In the genomic region with DNA sequence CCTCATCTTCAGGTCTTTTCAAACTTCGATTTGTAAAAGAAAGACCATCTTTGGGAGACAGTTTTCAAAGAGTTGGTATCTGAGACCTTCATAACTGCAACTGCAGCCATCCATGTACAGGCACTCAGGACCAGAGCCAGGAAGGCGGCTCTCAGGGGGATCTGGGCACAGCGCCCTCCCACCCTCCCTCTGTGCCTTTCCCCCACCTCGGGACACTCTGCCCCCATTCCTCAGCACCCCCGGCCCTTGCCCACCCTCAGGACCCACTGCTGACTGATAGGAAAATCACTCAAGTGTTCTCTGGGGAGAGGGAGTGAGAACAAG, we compare ENCODE assay signal across 16 cellular contexts.
A peak's percentile ranks its signal among the peaks of the same experiment; 100 is the strongest.
DNase-seq lines count a peak whose midpoint lies in the region; ATAC-seq and TF ChIP-seq lines count a peak whose summit lies in the region.
"Had no signal": no experiment of that assay in that cellular context is flagged by ENCODE, and none has a peak within 500 bp of the region (broad histone marks: within the 10 kb centered on the region; RNA-seq: fewer than 3 reads in every experiment).

No MANE protein-coding gene starts in this region.

- no peaks in the 10 kb centered on the region for H4K20me1 ChIP-seq in PC-3 (ENCODE audit: low read length)

- BruUV-seq in PC-3 (replicated peaks; lab: Mats Ljungman, UMichigan): no TSS peak

- H3K9me3 ChIP-seq in PC-3 (ENCODE audit: low read length): no peaks in the 10 kb centered on the region
- H3K9me3 ChIP-seq in left lung: no peaks in the 10 kb centered on the region
- H3K9me3 ChIP-seq in stomach: no peaks in the 10 kb centered on the region

- H3F3A ChIP-seq in PC-3 (ENCODE audit: low read length, unreplicated experiment): no peaks in the 10 kb centered on the region

- intact Hi-C loops in PC-3 (cut with micrococcal nuclease): loop anchor here (2.0 to 5.0 kb wide), 2 partner anchors 19 to 41 kb away; no protein-coding TSS in a partner anchor
- intact Hi-C loops in left lung (cut with DNase I): no loop called here
- intact Hi-C loops in stomach (cut with DNase I; ENCODE audit: low total_unique reads): no loop called here

- POLR2A ChIA-PET in PC-3 (lab: Charles Lee; ENCODE audit: unreplicated experiment): no interaction called here

- H3K36me3 ChIP-seq in PC-3 (ENCODE audit: low read depth, low read length) (no peaks in the 10 kb centered on the region), left lung (no peaks in the 10 kb centered on the region), stomach (no peaks in the 10 kb centered on the region)

- TF ChIP-seq EP300 in stomach (IDR thresholded peaks at IDR 0.05): no peak

- peak overlapping the region; percentile 70; the same call in 1 of the 2 replicates for H2AFZ ChIP-seq in PC-3 (ENCODE audit: low read length)

- no peak overlapping the region for H3K4me3 ChIP-seq in PC-3 (ENCODE audit: low read length)
- no peak overlapping the region for H3K4me3 ChIP-seq in left lung
- H3K4me3 ChIP-seq in stomach: no peak overlapping the region
- H3K4me3 ChIP-seq: K562 had no signal

- DNase-seq in PC-3 (no peak), left lung (no peak), stomach (no peak), NCI-H69 (lab: John Stamatoyannopoulos, UW) (no peak), NOMO-1 treated with dmso at 0.1 percent for 144 hours (lab: John Stamatoyannopoulos, UW; ENCODE audit: unreplicated experiment) (no peak)
- DNase-seq: activated B cell treated with CpG ODN at 0.5 μM for 24 hours; activated CD8-positive, alpha-beta memory T cell treated with anti-CD3 and anti-CD28 coated beads, Interleukin-2, amount 10 ng/mL, durations not matched to agents 7 days and 5 days; activated gamma-delta T cell treated with Interleukin-2 at 50 U/mL for 16 hours; AML-193; NCI-H1105 treated with DMSO at 0.1 percent for 48 hours; stimulated activated naive CD4-positive, alpha-beta T cell; T-cell had no signal

- H3K27me3 ChIP-seq in PC-3 (ENCODE audit: low read length) (no peaks in the 10 kb centered on the region), left lung (no peaks in the 10 kb centered on the region), stomach (no peaks in the 10 kb centered on the region)

- ATAC-seq in PC-3 (no peak), left lung (no peak), GM19452 (IDR thresholded peaks at IDR 0.05; ENCODE audit: unreplicated experiment) (no peak), GM18907 (IDR thresholded peaks at IDR 0.05; ENCODE audit: unreplicated experiment) (no peak)
- ATAC-seq: activated CD8-positive, alpha-beta memory T cell treated with anti-CD3 and anti-CD28 coated beads, Interleukin-2, amount 10 ng/mL, durations not matched to agents 7 days and 5 days; K562; T-cell had no signal

- no peaks in the 10 kb centered on the region for H3K79me2 ChIP-seq in PC-3 (ENCODE audit: low read length)

- H3K9me2 ChIP-seq in PC-3 (replicated peaks; ENCODE audit: low read length): no peaks in the 10 kb centered on the region

- WGBS in stomach, 5 donors: 62 to 76% (median 71%) methylated on average over 5 of the region's 5 CpGs

- CTCF ChIA-PET in PC-3 (lab: Charles Lee): no interaction called here

- peak overlapping the region; percentile 61; the same call in 1 of the 2 replicates for H3K4me2 ChIP-seq in PC-3 (ENCODE audit: low read length)

- TF ChIP-seq CTCF in PC-3 (conservative IDR thresholded peaks at IDR 0.05; ENCODE audit: low read depth, low read length) (no peak), left lung (IDR thresholded peaks at IDR 0.05) (no peak), stomach (IDR thresholded peaks at IDR 0.05) (no peak)

- H3K27ac ChIP-seq in PC-3 (ENCODE audit: low read length) (peak overlapping the region; percentile 82), cingulate gyrus (ENCODE audit: low read depth, low read length) (peak overlapping the region; percentile 54), left lung (peak overlapping the region; percentile 55 to 80), stomach (peak overlapping the region in 4 of 5 donors; percentile 44 to 76 (median 63))

- peaks cover 23% of the 10 kb centered on the region for H3K4me1 ChIP-seq in PC-3 (ENCODE audit: insufficient read depth, low read length)
- no peaks in the 10 kb centered on the region for H3K4me1 ChIP-seq in left lung
- H3K4me1 ChIP-seq in stomach: peaks cover 3 to 22% (median 13%) of the 10 kb centered on the region in 4 donors

- TF ChIP-seq POLR2A in stomach (IDR thresholded peaks at IDR 0.05): no peak

- H3K9ac ChIP-seq in PC-3 (ENCODE audit: low read length): no peak overlapping the region; the same call in 1 of the 2 replicates
